Comparison of ENCODE assay signal across 8 cellular contexts in genomic region chr2:147843864-147844690, GRCh38. TPM values are rescaled to one million over a fixed set of nuclear protein-coding genes. Genes with fewer than 3 reads are reported as not detected.
DNase-seq lines count a peak whose midpoint lies in the region; ATAC-seq, FAIRE-seq and TF ChIP-seq lines count a peak whose summit lies in the region.

No MANE protein-coding gene starts in this region.

- ATAC-seq in HG02678 (IDR thresholded peaks at IDR 0.05; ENCODE audit: unreplicated experiment), result peak; percentile 85
- peak; percentile 79 to 87 (median 82) for ATAC-seq in T-cell (replicated peaks in 1 of 4)
- peak; percentile 92 to 98 (median 96) for ATAC-seq in heart right ventricle

- peaks cover 0 to 4% of the 10 kb centered on the region in 2 donors for H3K27me3 Mint-ChIP-seq in T-cell

- CTCF ChIA-PET in T-cell (lab: Charles Lee), result interaction anchor here in 1 of 2 donors (1.1 kb wide), 1 partner anchor 512 kb away, joined by 7 read pairs; no protein-coding TSS in a partner anchor

- H3K36me3 ChIP-seq in adrenal gland (replicated peaks in 1 of 2) (no peaks in the 10 kb centered on the region), heart right ventricle (no peaks in the 10 kb centered on the region), tibial nerve (no peaks in the 10 kb centered on the region)

- no peaks in the 10 kb centered on the region for H3K27me3 ChIP-seq in adrenal gland
- peaks cover 0 to 9% (median 0%) of the 10 kb centered on the region in 7 donors for H3K27me3 ChIP-seq in heart right ventricle
- no peaks in the 10 kb centered on the region for H3K27me3 ChIP-seq in tibial nerve

- POLR2A ChIA-PET in T-cell (lab: Charles Lee), result no interaction called here

- TF ChIP-seq CTCF in adrenal gland (IDR thresholded peaks at IDR 0.05), result peak in 4 of 6 experiments; percentile 24 to 42 (median 33)
- TF ChIP-seq CTCF in heart right ventricle (IDR thresholded peaks at IDR 0.05), result peak in 6 of 9 donors; percentile 4 to 52 (median 42)
- TF ChIP-seq CTCF in tibial nerve (IDR thresholded peaks at IDR 0.05), result peak in 3 of 5 experiments; percentile 21 to 55 (median 48)

- H3K4me3 Mint-ChIP-seq in T-cell, result peak overlapping the region; percentile 95 to 98 (median 98)

- H3K27ac Mint-ChIP-seq in T-cell, result peak overlapping the region; percentile 62 to 92

- peaks cover 35 to 47% (median 40%) of the 10 kb centered on the region in 3 donors for H3K4me1 Mint-ChIP-seq in T-cell

- H3K9me3 ChIP-seq in adrenal gland (replicated peaks in 1 of 3), result no peaks in the 10 kb centered on the region
- H3K9me3 ChIP-seq in heart right ventricle, result no peaks in the 10 kb centered on the region
- H3K9me3 ChIP-seq in tibial nerve, result no peaks in the 10 kb centered on the region

- intact Hi-C loops in adrenal gland (cut with DNase I), result loop anchor here in 1 of 2 donors (10.0 kb wide), 1 partner anchor 51 kb away; no protein-coding TSS in a partner anchor
- intact Hi-C loops in heart right ventricle (cut with DNase I), result loop anchor here in 4 of 10 donors (2.0 to 10.0 kb wide), 3 partner anchors 51 to 68 kb away; no protein-coding TSS in a partner anchor

- peak; percentile 24 to 68 for TF ChIP-seq EP300 in tibial nerve (IDR thresholded peaks at IDR 0.05)

- TF ChIP-seq POLR2A in GM12891 (IDR thresholded peaks at IDR 0.05; ENCODE audit: low read depth, low read length) (no peak), adrenal gland (IDR thresholded peaks at IDR 0.05) (peak; percentile 71 to 90), tibial nerve (IDR thresholded peaks at IDR 0.05) (peak; percentile 70 to 76)

- FAIRE-seq in GM12891 (lab: Jason Lieb, UNC), result peak; percentile 83

- H3K4me3 ChIP-seq in adrenal gland (peak overlapping the region; percentile 37 to 93 (median 54)), heart right ventricle (peak overlapping the region; percentile 73 to 92 (median 84)), tibial nerve (peak overlapping the region; percentile 78 to 89 (median 83))

- H3K27ac ChIP-seq in adrenal gland, result peak overlapping the region; percentile 2 to 98 (median 96)
- H3K27ac ChIP-seq in heart right ventricle, result peak overlapping the region; percentile 91 to 99 (median 97)
- peak overlapping the region; percentile 93 to 99 (median 97) for H3K27ac ChIP-seq in tibial nerve

- H3K36me3 Mint-ChIP-seq in T-cell, result no peaks in the 10 kb centered on the region

- peak; percentile 85 for DNase-seq in GM12891 (ENCODE audit: insufficient read length, low spot score)
- DNase-seq in NCI-H1105 treated with DMSO at 0.1 percent for 48 hours (lab: John Stamatoyannopoulos, UW), result peak; percentile 86
- peak; percentile 69 to 92 (median 84) for DNase-seq in T-cell
- peak; percentile 91 to 95 (median 94) for DNase-seq in adrenal gland
- peak; percentile 92 to 94 for DNase-seq in heart right ventricle
- peak; percentile 63 for DNase-seq in pons (ENCODE audit: low spot score)
- DNase-seq in tibial nerve (ENCODE audit: low spot score in 2 of 2), result peak; percentile 76 to 90

- H3K4me1 ChIP-seq in adrenal gland (replicated peaks in 1 of 2) (peaks cover 5 to 25% of the 10 kb centered on the region in 2 donors), heart right ventricle (peaks cover 0 to 47% (median 32%) of the 10 kb centered on the region in 9 donors), tibial nerve (peaks cover 0 to 43% (median 9%) of the 10 kb centered on the region in 4 donors)

- WGBS in adrenal gland, 4 donors, result 1% methylated on average over 46 to 113 of the region's 113 CpGs; no CpG with 5 or more reads in 1 of the 4 donors
- WGBS in heart right ventricle, 2 donors, result 0% methylated on average over 93 to 113 of the region's 113 CpGs
- WGBS in tibial nerve, 2 donors, result 1% methylated on average over 59 to 101 of the region's 113 CpGs

- H3K9me3 Mint-ChIP-seq in T-cell, result no peaks in the 10 kb centered on the region

TF ChIP-seq in GM12891, 5 proteins besides CTCF, POLR2A, EP300 and RAD21:
- TF ChIP-seq TAF1 (IDR thresholded peaks at IDR 0.05; ENCODE audit: low read depth, low read length) (no peak), POLR2AphosphoS5 (IDR thresholded peaks at IDR 0.05; ENCODE audit: low read depth, low read length) (no peak), POU2F2 (IDR thresholded peaks at IDR 0.05; ENCODE audit: low read depth, low read length) (no peak), PAX5 (IDR thresholded peaks at IDR 0.05; ENCODE audit: insufficient read depth, low read length, severe bottlenecking) (no peak)
TF ChIP-seq in GM12891: peak in this region for 0.

RNA-seq across cellular contexts. Expression of gene ACVR2A, which starts 0.8 kb away (rescaled TPM):
- polyA plus RNA-seq in GM12891 (2012; ENCODE audit: low read depth, missing spikeins), result 0.60 TPM
- total RNA-seq in T-cell, result 10 to 100 TPM; 10.4 to 12.5 (median 11.0) TPM
- 10 to 100 TPM in 4 of 8 donors, 1 to 10 TPM in 4; 6.5 to 28.1 (median 9.3) TPM for total RNA-seq in adrenal gland
- polyA plus RNA-seq in adrenal gland, result 1 to 10 TPM; 4.7 to 8.8 (median 6.9) TPM
- 10 to 100 TPM in 9 of 10 donors, 1 to 10 TPM in 1; 9.2 to 14.4 (median 11.4) TPM for total RNA-seq in heart right ventricle
- polyA plus RNA-seq in heart right ventricle, result 1 to 10 TPM; 2.7 to 5.6 TPM
- total RNA-seq in tibial nerve, result 10 to 100 TPM; 17.7 to 26.4 (median 19.1) TPM

Comparison
In these comparisons a context has a peak if more than half of its experiments do, and no peak if none do; other contexts are left out.
1. Peak in every context shown above with its lines: DNase-seq, ATAC-seq, H3K4me3 ChIP-seq and H3K27ac ChIP-seq.